Comparison of ENCODE assay signal across 1 cellular context in the genomic region with DNA sequence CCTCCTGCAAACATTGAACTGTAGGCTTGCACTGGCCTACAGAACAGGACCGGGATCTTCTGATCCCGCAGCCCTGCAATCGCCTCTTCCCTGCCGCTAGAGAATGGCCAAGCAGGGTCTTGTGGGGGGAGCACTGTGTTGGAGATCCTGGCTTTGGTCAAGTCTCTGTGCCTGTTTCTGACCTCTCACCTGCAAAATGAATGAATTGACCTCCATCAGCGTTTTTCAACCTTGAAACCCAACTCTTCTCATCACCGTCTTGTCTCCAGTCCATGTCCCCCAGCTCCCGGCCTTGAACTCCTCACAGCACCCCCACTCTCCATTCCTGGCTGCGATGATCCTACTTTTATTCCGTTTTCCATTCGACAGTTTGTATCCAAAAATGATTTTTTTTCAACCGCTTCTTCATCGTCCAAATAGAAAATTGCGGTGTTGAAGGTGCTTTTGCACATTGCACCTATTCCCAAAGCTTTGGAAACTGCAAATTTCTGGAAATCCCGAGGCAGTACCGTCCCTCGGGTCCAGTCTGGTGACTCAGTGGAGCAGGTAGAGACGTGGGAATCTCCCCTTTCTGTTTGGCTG.
A peak's percentile ranks its signal among the peaks of the same experiment; 100 is the strongest.
TF ChIP-seq lines count a peak whose summit lies in the region.

No MANE protein-coding gene starts in this region.

TF ChIP-seq in K562, 482 proteins besides CTCF, POLR2A, EP300 and RAD21:
- peak; percentile 62 for TF ChIP-seq ZNF316 (IDR thresholded peaks at IDR 0.05)
- peak; percentile 15; the same call in 1 of the 2 replicates for TF ChIP-seq C11orf30 (IDR thresholded peaks at IDR 0.05; ENCODE audit: low read depth)
- no peak for TF ChIP-seq SPI1 (IDR thresholded peaks at IDR 0.05; ENCODE audit: borderline replicate concordance, low read depth, low read length)
TF ChIP-seq in K562: peak in this region for 2.
